In genomic region chr1:156480411-156481192, GRCh38 we compare ENCODE assay signal across 8 cellular contexts. TPM values are rescaled to one million over a fixed set of nuclear protein-coding genes. Genes with fewer than 3 reads are reported as not detected.
A peak's percentile ranks its signal among the peaks of the same experiment; 100 is the strongest.
DNase-seq lines count a peak whose midpoint lies in the region; ATAC-seq and TF ChIP-seq lines count a peak whose summit lies in the region.

No MANE protein-coding gene starts in this region.

- peaks cover 20% of the 10 kb centered on the region for H3K79me2 ChIP-seq in PC-9 (ENCODE audit: low read depth)

- H3K27me3 ChIP-seq in PC-9 (ENCODE audit: insufficient read depth, low read depth), result no peaks in the 10 kb centered on the region
- H3K27me3 ChIP-seq in sigmoid colon, result no peaks in the 10 kb centered on the region

- H3F3A ChIP-seq in PC-9 (ENCODE audit: insufficient read depth, low read depth), result no peaks in the 10 kb centered on the region; the same call in 1 of the 2 replicates

- no peak overlapping the region for H2AFZ ChIP-seq in PC-9

- WGBS in sigmoid colon, 2 donors, result 47 to 78% methylated on average over 34 of the region's 34 CpGs

- no peak overlapping the region for H3K4me2 ChIP-seq in PC-9

- no peak for TF ChIP-seq POLR2A in sigmoid colon (IDR thresholded peaks at IDR 0.05)

- ATAC-seq in GM19395 (IDR thresholded peaks at IDR 0.05; ENCODE audit: unreplicated experiment) (peak; percentile 58), Right ventricle myocardium inferior (peak; percentile 36), GM21367 (IDR thresholded peaks at IDR 0.05; ENCODE audit: unreplicated experiment) (no peak), HG03135 (IDR thresholded peaks at IDR 0.05; ENCODE audit: unreplicated experiment) (no peak)

- H4K20me1 ChIP-seq in PC-9 (ENCODE audit: insufficient read depth), result peaks cover 25% of the 10 kb centered on the region

- DNase-seq in AG04449 (ENCODE audit: low read depth, low spot score) (no peak), PC-9 (peak in 1 of 2 experiments; percentile 21), activated gamma-delta T cell treated with Interleukin-2 at 50 U/mL for 16 hours (peak; percentile 85), Right ventricle myocardium inferior (ENCODE audit: missing footprints) (peak; percentile 85), sigmoid colon (peak; percentile 88)

- H3K27ac ChIP-seq in PC-9 (no peak overlapping the region), sigmoid colon (peak overlapping the region; percentile 89 to 98 (median 90))

- TF ChIP-seq EP300 in sigmoid colon (IDR thresholded peaks at IDR 0.05), result no peak

- H3K9me2 ChIP-seq in PC-9 (ENCODE audit: insufficient read depth), result no peaks in the 10 kb centered on the region

- POLR2A ChIA-PET in AG04449 (lab: Yijun Ruan, JAX) (interaction anchor here (0.7 to 1.2 kb wide), 2 partner anchors 16 to 20 kb away, joined by 3 to 4 read pairs; partner anchors contain the start of gene MEF2D), PC-9 (lab: Charles Lee; ENCODE audit: unreplicated experiment) (interaction anchor here (0.7 kb wide), 1 partner anchor 8 kb away, joined by 8 read pairs; no protein-coding TSS in a partner anchor)

- no TSS peak for BruUV-seq in PC-9 (replicated peaks; lab: Mats Ljungman, UMichigan)

- H3K9me3 ChIP-seq in PC-9 (ENCODE audit: insufficient read depth, low read depth) (no peaks in the 10 kb centered on the region), sigmoid colon (no peaks in the 10 kb centered on the region)

- intact Hi-C loops in PC-9 (cut with micrococcal nuclease; ENCODE audit: unreplicated experiment), result no loop called here
- intact Hi-C loops in Right ventricle myocardium inferior (cut with DNase I), result no loop called here
- intact Hi-C loops in sigmoid colon (cut with DNase I), result loop anchor here (2.0 kb wide), 1 partner anchor 120 kb away; the partner anchor contains the start of gene GPATCH4

- CTCF ChIA-PET in AG04449 (lab: Yijun Ruan, JAX) (interaction anchor here (0.6 to 14.8 kb wide), 26 partner anchors 12 to 165 kb away, joined by 3 to 270 read pairs (median 4); partner anchors contain the start of gene MEF2D), PC-9 (lab: Charles Lee) (no interaction called here)

- peak; percentile 84 for TF ChIP-seq CTCF in AG04449 (IDR thresholded peaks at IDR 0.05; ENCODE audit: insufficient read depth, low read length, missing control alignments)
- TF ChIP-seq CTCF in PC-9 (conservative IDR thresholded peaks at IDR 0.05), result peak; percentile 46; the same call in 1 of the 2 replicates
- peak; percentile 28 to 74 (median 58) for TF ChIP-seq CTCF in sigmoid colon (IDR thresholded peaks at IDR 0.05)

- H3K4me3 ChIP-seq in AG04449 (ENCODE audit: low read depth, low read length) (no peak overlapping the region), PC-9 (no peak overlapping the region), sigmoid colon (no peak overlapping the region)

- no peaks in the 10 kb centered on the region for H3K4me1 ChIP-seq in PC-9 (replicated peaks; ENCODE audit: insufficient read depth)
- H3K4me1 ChIP-seq in sigmoid colon, result peaks cover 0 to 97% (median 94%) of the 10 kb centered on the region in 4 donors

- H3K36me3 ChIP-seq in PC-9 (ENCODE audit: low read depth) (peaks cover 24% of the 10 kb centered on the region; the same call in 1 of the 2 replicates), sigmoid colon (peaks cover 48 to 76% (median 55%) of the 10 kb centered on the region in 4 donors)

RNA-seq across cellular contexts. Expression of gene MEF2D, which starts 20.0 kb away (rescaled TPM):
- total RNA-seq in PC-9 (2021), result 25.5 and 33.5 TPM in 2 replicates
- total RNA-seq in Right ventricle myocardium inferior, result 99.7 TPM
- 10 to 100 TPM; 39.8 to 61.6 (median 53.2) TPM for total RNA-seq in sigmoid colon
- 10 to 100 TPM; 13.2 to 31.2 (median 22.9) TPM for polyA plus RNA-seq in sigmoid colon

Comparison
In these comparisons a context has a peak if more than half of its experiments do, and no peak if none do; other contexts are left out.
1. ATAC-seq: peak in GM19395 (single experiment) and Right ventricle myocardium inferior (single experiment); none in GM21367 (single experiment) and HG03135 (single experiment).
2. Peak in every context shown above with its lines, with median percentiles within 50 percentile points of each other: CTCF ChIP-seq.